In the genomic region with DNA sequence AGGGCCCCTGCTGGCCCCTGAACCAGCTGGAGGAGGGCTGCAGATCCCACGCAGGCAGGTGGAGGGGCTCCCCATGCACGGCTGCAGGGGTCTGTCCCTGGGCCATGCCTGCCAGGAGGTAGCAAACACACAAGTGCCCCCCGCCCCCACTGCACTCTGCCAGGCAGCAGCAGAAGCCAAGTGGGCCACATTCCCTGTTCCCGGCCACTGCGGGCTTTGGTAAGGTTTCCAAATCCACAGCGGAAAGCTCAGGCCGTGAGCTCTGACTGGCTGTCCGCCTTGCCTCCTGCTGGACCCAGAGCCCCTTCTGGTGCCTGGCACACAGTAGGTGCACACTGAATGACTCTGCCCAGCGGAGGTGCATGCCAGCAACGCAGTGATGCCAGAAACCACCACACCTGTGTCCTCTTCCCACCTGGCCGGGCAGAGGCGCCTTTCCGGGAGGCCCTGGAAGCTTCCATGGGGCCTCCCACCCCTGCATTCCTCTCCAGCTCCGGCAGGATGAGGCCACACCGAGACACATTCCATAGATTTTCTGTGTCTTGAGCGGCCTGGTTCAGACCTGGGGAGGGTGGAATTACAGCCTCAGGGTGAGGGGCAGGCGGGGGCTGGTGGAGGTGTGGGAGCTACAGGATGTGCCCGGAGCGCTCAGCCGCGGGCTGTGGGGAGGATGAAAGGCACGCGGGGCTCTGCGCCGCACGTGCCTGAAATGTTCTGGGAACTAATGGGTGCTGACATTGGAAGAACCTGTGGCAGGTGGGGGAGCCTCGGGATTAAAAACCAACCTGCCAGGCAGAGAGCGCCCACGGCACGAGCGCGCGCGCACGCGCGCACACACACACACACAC, we compare ENCODE assay signal across 12 cellular contexts.
DNase-seq lines count a peak whose midpoint lies in the region; ATAC-seq and TF ChIP-seq lines count a peak whose summit lies in the region.
"Had no signal": no experiment of that assay in that cellular context is flagged by ENCODE, and none has a peak within 500 bp of the region (broad histone marks: within the 10 kb centered on the region; RNA-seq: fewer than 3 reads in every experiment).

No MANE protein-coding gene starts in this region.

- no peaks in the 10 kb centered on the region for H3K36me3 ChIP-seq in uterus
- H3K36me3 ChIP-seq: HAP-1 had no signal

- peaks cover under 1 to 40% of the 10 kb centered on the region in 2 donors for H3K4me1 ChIP-seq in uterus

- DNase-seq in Right ventricle myocardium superior: no peak
- DNase-seq in Right ventricle myocardium inferior (ENCODE audit: missing footprints): no peak
- peak; percentile 84 for DNase-seq in choroid plexus epithelial cell (ENCODE audit: low read depth)
- DNase-seq in left kidney (ENCODE audit: low read depth, low spot score): peak; percentile 97
- no peak for DNase-seq in uterus
- no peak for DNase-seq in T-helper 2 cell treated with Interferon-gamma antibody and Interleukin-4, amounts not matched to agents 5 μg/mL and 100 μg/mL, for 36 hours (ENCODE audit: low spot score)
- no peak for DNase-seq in stimulated activated naive CD4-positive, alpha-beta T cell (lab: John Stamatoyannopoulos, UW)
- DNase-seq: activated CD4-positive, alpha-beta T cell treated with anti-CD3 and anti-CD28 coated beads, Interleukin-2, amount 50 U/mL, for 4 hours; aorta had no signal

- H3K27ac Mint-ChIP-seq in T-helper 2 cell treated with Interferon-gamma antibody and Interleukin-4, amounts not matched to agents 5 μg/mL and 100 μg/mL, for 36 hours: no peak overlapping the region

- no peak for TF ChIP-seq POLR2A in uterus (IDR thresholded peaks at IDR 0.05)

- no peaks in the 10 kb centered on the region for H3K27me3 ChIP-seq in uterus

- ATAC-seq in Right ventricle myocardium superior (ENCODE audit: poor library complexity) (peak; percentile 7), Right ventricle myocardium inferior (no peak), HG02759 (IDR thresholded peaks at IDR 0.05; ENCODE audit: unreplicated experiment) (no peak)
- ATAC-seq: left lobe of liver had no signal

- TF ChIP-seq CTCF in choroid plexus epithelial cell (conservative IDR thresholded peaks at IDR 0.05; ENCODE audit: low read depth, low read length) (no peak), uterus (IDR thresholded peaks at IDR 0.05) (no peak)

- no peaks in the 10 kb centered on the region for H3K27me3 Mint-ChIP-seq in T-helper 2 cell treated with Interferon-gamma antibody and Interleukin-4, amounts not matched to agents 5 μg/mL and 100 μg/mL, for 36 hours (ENCODE audit: low read depth)

- no peaks in the 10 kb centered on the region for H3K9me3 Mint-ChIP-seq in T-helper 2 cell treated with Interferon-gamma antibody and Interleukin-4, amounts not matched to agents 5 μg/mL and 100 μg/mL, for 36 hours

- no peaks in the 10 kb centered on the region for H3K36me3 Mint-ChIP-seq in T-helper 2 cell treated with Interferon-gamma antibody and Interleukin-4, amounts not matched to agents 5 μg/mL and 100 μg/mL, for 36 hours (ENCODE audit: low read depth)

- peak overlapping the region; percentile 37 to 52 for H3K27ac ChIP-seq in uterus

- H3K4me3 Mint-ChIP-seq in T-helper 2 cell treated with Interferon-gamma antibody and Interleukin-4, amounts not matched to agents 5 μg/mL and 100 μg/mL, for 36 hours: no peak overlapping the region

- H3K4me3 ChIP-seq in choroid plexus epithelial cell (ENCODE audit: low read depth, low read length): no peak overlapping the region
- H3K4me3 ChIP-seq in uterus: no peak overlapping the region
- H3K4me3 ChIP-seq: HAP-1 had no signal

- no peaks in the 10 kb centered on the region for H3K9me3 ChIP-seq in uterus
- H3K9me3 ChIP-seq: HAP-1 had no signal

- intact Hi-C loops in Right ventricle myocardium superior (cut with DNase I): no loop called here
- intact Hi-C loops in Right ventricle myocardium inferior (cut with DNase I): no loop called here
- intact Hi-C loops in uterus (cut with DNase I; ENCODE audit: low total_unique reads): no loop called here

- H3K4me1 Mint-ChIP-seq in T-helper 2 cell treated with Interferon-gamma antibody and Interleukin-4, amounts not matched to agents 5 μg/mL and 100 μg/mL, for 36 hours (ENCODE audit: low read depth): peaks cover 2% of the 10 kb centered on the region

Comparison
In these comparisons a context has a peak if more than half of its experiments do, and no peak if none do; other contexts are left out.
1. DNase-seq: peak in choroid plexus epithelial cell (single experiment) and left kidney (single experiment); none in Right ventricle myocardium superior (single experiment), Right ventricle myocardium inferior (single experiment), uterus (0 of 2), T-helper 2 cell treated with Interferon-gamma antibody and Interleukin-4, amounts not matched to agents 5 μg/mL and 100 μg/mL, for 36 hours (single experiment) and stimulated activated naive CD4-positive, alpha-beta T cell (0 of 6).